Comparison of ENCODE assay signal across 10 cellular contexts in genomic region chr17:40554646-40555295, GRCh38. TPM values are rescaled to one million over a fixed set of nuclear protein-coding genes. Genes with fewer than 3 reads are reported as not detected.
DNase-seq lines count a peak whose midpoint lies in the region; ATAC-seq and TF ChIP-seq lines count a peak whose summit lies in the region.
"Had no signal": no experiment of that assay in that cellular context is flagged by ENCODE, and none has a peak within 500 bp of the region (broad histone marks: within the 10 kb centered on the region; RNA-seq: fewer than 3 reads in every experiment).

No MANE protein-coding gene starts in this region.

- H3K27ac Mint-ChIP-seq in CD8-positive, alpha-beta memory T cell = peak overlapping the region; percentile 89 to 98 (median 95)

- H3K4me3 ChIP-seq in CD8-positive, alpha-beta memory T cell (ENCODE audit: low read length) = peak overlapping the region; percentile 16
- no peak overlapping the region for H3K4me3 ChIP-seq in WERI-Rb-1 (ENCODE audit: low read depth, low read length)
- H3K4me3 ChIP-seq in esophagus (ENCODE audit: low read depth in 1 of 2, low read length in 2 of 2) = no peak overlapping the region
- no peak overlapping the region for H3K4me3 ChIP-seq in psoas muscle

- peaks cover 47% of the 10 kb centered on the region for H3K36me3 ChIP-seq in CD8-positive, alpha-beta memory T cell (ENCODE audit: insufficient read depth, low read length)
- H3K36me3 ChIP-seq in WERI-Rb-1 (no peaks in the 10 kb centered on the region), esophagus (ENCODE audit: control insufficient read depth in 2 of 2, insufficient read depth in 2 of 2, low read length in 1 of 2) (no peaks in the 10 kb centered on the region), psoas muscle (ENCODE audit: insufficient read depth in 1 of 2, low read depth in 1 of 2) (no peaks in the 10 kb centered on the region)

- no peaks in the 10 kb centered on the region for H3K27me3 ChIP-seq in CD8-positive, alpha-beta memory T cell (ENCODE audit: insufficient read depth, low read length, poor library complexity, severe bottlenecking)
- H3K27me3 ChIP-seq in WERI-Rb-1 (ENCODE audit: insufficient read depth, low read depth, severe bottlenecking) (no peaks in the 10 kb centered on the region), esophagus (ENCODE audit: control insufficient read depth in 1 of 2, insufficient read depth in 2 of 2, low read length in 2 of 2) (no peaks in the 10 kb centered on the region), psoas muscle (ENCODE audit: insufficient read depth in 3 of 3, low read length in 2 of 3) (no peaks in the 10 kb centered on the region)

- CTCF ChIA-PET in CD8-positive, alpha-beta memory T cell (lab: Charles Lee) = interaction anchor here (1.2 to 17.6 kb wide), 9 partner anchors 9 to 196 kb away, joined by 3 to 475 read pairs (median 4); no protein-coding TSS in a partner anchor

- intact Hi-C loops in psoas muscle (cut with DNase I) = loop anchor here in 1 of 2 donors (5.0 kb wide), 1 partner anchor 112 kb away; the partner anchor contains the start of gene IGFBP4

- peak overlapping the region; percentile 59 for H3K27ac ChIP-seq in CD8-positive, alpha-beta memory T cell (ENCODE audit: low read depth, low read length)
- H3K27ac ChIP-seq in WERI-Rb-1 = no peak overlapping the region
- H3K27ac ChIP-seq in esophagus (ENCODE audit: low read depth in 2 of 2, low read length in 1 of 2) = peak overlapping the region; percentile 62 to 76
- H3K27ac ChIP-seq in psoas muscle = peak overlapping the region; percentile 63

- no peak for DNase-seq in CD8-positive, alpha-beta memory T cell
- peak; percentile 13 for DNase-seq in WERI-Rb-1
- peak in 1 of 2 donors; percentile 53 for DNase-seq in psoas muscle
- DNase-seq in NK-92 treated with Interleukin-12 subunit alpha and Interleukin-12 subunit beta, amount 100 ng/mL, for 24 hours (lab: John Stamatoyannopoulos, UW) = no peak

- TF ChIP-seq CTCF in WERI-Rb-1 (IDR thresholded peaks at IDR 0.05; ENCODE audit: low read depth, low read length) (peak; percentile 22; the same call in 1 of the 2 replicates), psoas muscle (IDR thresholded peaks at IDR 0.05) (no peak)

- H3K9me3 Mint-ChIP-seq in CD8-positive, alpha-beta memory T cell = no peaks in the 10 kb centered on the region

- H3K4me3 Mint-ChIP-seq in CD8-positive, alpha-beta memory T cell = peak overlapping the region; percentile 61 to 85 (median 77)

- peaks cover 0 to 81% (median 15%) of the 10 kb centered on the region in 3 donors for H3K36me3 Mint-ChIP-seq in CD8-positive, alpha-beta memory T cell

- peaks cover 69 to 96% (median 96%) of the 10 kb centered on the region in 3 donors for H3K4me1 Mint-ChIP-seq in CD8-positive, alpha-beta memory T cell

- WGBS in esophagus, 2 donors = 95 to 98% methylated on average over 27 of the region's 27 CpGs
- 95 to 97% (median 96%) methylated on average over 27 of the region's 27 CpGs for WGBS in psoas muscle, 3 donors

- H3K27me3 Mint-ChIP-seq in CD8-positive, alpha-beta memory T cell = no peaks in the 10 kb centered on the region

- POLR2A ChIA-PET in CD8-positive, alpha-beta memory T cell (lab: Charles Lee) = interaction anchor here (0.6 to 2.6 kb wide), 4 partner anchors 14 to 1094 kb away, joined by 3 to 15 read pairs (median 8); no protein-coding TSS in a partner anchor

- no peak for ATAC-seq in psoas muscle
- ATAC-seq in HG02970 (IDR thresholded peaks at IDR 0.05; ENCODE audit: low FRiP score, unreplicated experiment) = no peak
- ATAC-seq in HG03039 (IDR thresholded peaks at IDR 0.05; ENCODE audit: unreplicated experiment) = no peak
- no peak for ATAC-seq in HG02885 (IDR thresholded peaks at IDR 0.05; ENCODE audit: poor library complexity, unreplicated experiment)

- H3K9me3 ChIP-seq in CD8-positive, alpha-beta memory T cell (ENCODE audit: low read length) = no peaks in the 10 kb centered on the region
- H3K9me3 ChIP-seq in WERI-Rb-1 (ENCODE audit: severe bottlenecking) (peaks cover 2% of the 10 kb centered on the region), esophagus (ENCODE audit: control insufficient read depth in 2 of 2, insufficient read depth in 1 of 2, low read depth in 1 of 2, low read length in 1 of 2) (no peaks in the 10 kb centered on the region), psoas muscle (no peaks in the 10 kb centered on the region)

- peaks cover 99% of the 10 kb centered on the region for H3K4me1 ChIP-seq in CD8-positive, alpha-beta memory T cell (ENCODE audit: insufficient read depth, low read length)
- peaks cover 4 to 28% of the 10 kb centered on the region in 2 donors for H3K4me1 ChIP-seq in esophagus (ENCODE audit: control insufficient read depth in 2 of 2, insufficient read depth in 2 of 2, low read length in 1 of 2)
- H3K4me1 ChIP-seq in psoas muscle = peaks cover 30% of the 10 kb centered on the region

RNA-seq across cellular contexts. Expression of gene CCR7, which starts 10.5 kb away (rescaled TPM):
- total RNA-seq in CD8-positive, alpha-beta memory T cell = 100 to 1,000 TPM; 152 to 154 TPM
- 286 TPM for polyA plus RNA-seq in CD8-positive, alpha-beta memory T cell
- polyA plus RNA-seq in esophagus = under 1 TPM; 0.16 to 0.54 TPM
- under 1 TPM; 0.20 to 0.24 (median 0.21) TPM for total RNA-seq in psoas muscle
- polyA plus RNA-seq in psoas muscle = under 1 TPM in 2 of 3 donors, not detected in 1; 0.08 to 0.09 TPM
- total RNA-seq: Daoy, LHCN-M2 had no signal

RNA-seq across cellular contexts. Expression of gene TNS4, which starts 53.3 kb away (rescaled TPM):
- total RNA-seq in CD8-positive, alpha-beta memory T cell = 1 to 10 TPM; 3.1 TPM
- polyA plus RNA-seq in CD8-positive, alpha-beta memory T cell = 0.41 TPM
- polyA plus RNA-seq in esophagus (10 to 100 TPM; 25.4 to 74.8 TPM), psoas muscle (under 1 TPM in 1 of 3 donors, not detected in 2; 0.04 TPM)
- total RNA-seq in psoas muscle = under 1 TPM in 1 of 4 donors, not detected in 3; 0.06 TPM
- total RNA-seq: LHCN-M2 had no signal

Comparison
In these comparisons a context has a peak if more than half of its experiments do, and no peak if none do; other contexts are left out.
1. RNA of gene CCR7, which starts 10.5 kb away (polyA plus RNA-seq): 286 TPM in CD8-positive, alpha-beta memory T cell (single experiment); 0.16 to 0.54 TPM in esophagus and 0.08 to 0.09 TPM in psoas muscle; every median in the first group is over 100 times any median in the second.
2. RNA of gene TNS4, which starts 53.3 kb away (polyA plus RNA-seq): 25.4 to 74.8 TPM in esophagus; 0.41 TPM in CD8-positive, alpha-beta memory T cell (single experiment) and 0.04 TPM in psoas muscle; every median in the first group is over 10 times any median in the second.